In genomic region chr14:75649773-75650172, GRCh38 we compare ENCODE assay signal across 18 cellular contexts. TPM values are rescaled to one million over a fixed set of nuclear protein-coding genes. Genes with fewer than 3 reads are reported as not detected.
DNase-seq lines count a peak whose midpoint lies in the region; ATAC-seq, FAIRE-seq and TF ChIP-seq lines count a peak whose summit lies in the region.
"Had no signal": no experiment of that assay in that cellular context is flagged by ENCODE, and none has a peak within 500 bp of the region (broad histone marks: within the 10 kb centered on the region; RNA-seq: fewer than 3 reads in every experiment).

No MANE protein-coding gene starts in this region.

- H3K36me3 ChIP-seq in liver (ENCODE audit: control insufficient read depth in 4 of 4, insufficient read depth in 3 of 4, low read depth in 1 of 4, low read length in 3 of 4) = peaks cover 1 to 20% (median 12%) of the 10 kb centered on the region in 4 donors
- no peaks in the 10 kb centered on the region for H3K36me3 ChIP-seq in mucosa of descending colon (ENCODE audit: low read depth)

- no peak for TF ChIP-seq CTCF in A549 (IDR thresholded peaks at IDR 0.05)
- TF ChIP-seq CTCF in WTC11 (IDR thresholded peaks at IDR 0.05) = no peak
- TF ChIP-seq CTCF in liver (IDR thresholded peaks at IDR 0.05; ENCODE audit: low read depth, low read length, missing input control) = no peak
- no peak for TF ChIP-seq CTCF in osteocyte (IDR thresholded peaks at IDR 0.05)
- TF ChIP-seq CTCF in mucosa of descending colon (IDR thresholded peaks at IDR 0.05) = no peak

- peaks cover 48% of the 10 kb centered on the region for H3K36me3 Mint-ChIP-seq in WTC11
- H3K36me3 Mint-ChIP-seq in osteocyte (ENCODE audit: unreplicated experiment) = peaks cover 27% of the 10 kb centered on the region

- POLR2A ChIA-PET in A549 (lab: Yijun Ruan, JAX) = interaction anchor here (1.8 kb wide), 1 partner anchor 72 kb away, joined by 7 read pairs; the partner anchor contains the start of gene FLVCR2
- POLR2A ChIA-PET in WTC11 (lab: Charles Lee) = interaction anchor here (0.5 kb wide), 1 partner anchor 11 kb away, joined by 3 read pairs; the partner anchor contains the start of gene TTLL5

- intact Hi-C loops in mucosa of descending colon (cut with DNase I, micrococcal nuclease) = loop anchor here in 1 of 2 donors (5.0 kb wide), 1 partner anchor 72 kb away; the partner anchor contains the start of gene FLVCR2

- H3K4me2 ChIP-seq in A549 = no peak overlapping the region

- H3K4me3 Mint-ChIP-seq in WTC11 (no peak overlapping the region), osteocyte (ENCODE audit: unreplicated experiment) (no peak overlapping the region)
- H3K4me3 Mint-ChIP-seq: CD4-positive, CD25-positive, alpha-beta regulatory T cell had no signal

- no peaks in the 10 kb centered on the region for H3K27me3 Mint-ChIP-seq in WTC11 (ENCODE audit: low read depth)
- no peaks in the 10 kb centered on the region for H3K27me3 Mint-ChIP-seq in osteocyte (ENCODE audit: unreplicated experiment)
- H3K27me3 Mint-ChIP-seq: CD4-positive, CD25-positive, alpha-beta regulatory T cell had no signal

- ATAC-seq in A549 = no peak
- no peak for ATAC-seq in WTC11
- no peak for ATAC-seq in mucosa of descending colon
- no peak for ATAC-seq in GM21717 (IDR thresholded peaks at IDR 0.05; ENCODE audit: unreplicated experiment)

- WGBS in A549 (ENCODE audit: missing lambda C conversion rate) = 71% methylated on average over 1 of the region's 1 CpG
- WGBS in liver = 99% methylated on average over 1 of the region's 1 CpG

- no peaks in the 10 kb centered on the region for H3K9me3 ChIP-seq in A549
- H3K9me3 ChIP-seq in liver (ENCODE audit: control insufficient read depth in 4 of 4, low read length in 3 of 4) = no peaks in the 10 kb centered on the region
- H3K9me3 ChIP-seq in mucosa of descending colon = no peaks in the 10 kb centered on the region

- H3K4me3 ChIP-seq in A549 (no peak overlapping the region), liver (ENCODE audit: low read depth in 1 of 3, low read length in 3 of 3) (no peak overlapping the region), mucosa of descending colon (no peak overlapping the region)

- no peaks in the 10 kb centered on the region for H3K27me3 ChIP-seq in liver (ENCODE audit: control insufficient read depth in 4 of 4, insufficient read depth in 4 of 4, low read length in 3 of 4)

- TF ChIP-seq RAD21 in A549 (conservative IDR thresholded peaks at IDR 0.05 in 1 of 2, IDR thresholded peaks at IDR 0.05 in 1 of 2) (no peak), liver (IDR thresholded peaks at IDR 0.05) (no peak)

- no peak overlapping the region for H3K9ac ChIP-seq in liver (ENCODE audit: low read depth in 1 of 2, low read length in 2 of 2)

- H3K4me1 ChIP-seq in A549 (peaks cover 56% of the 10 kb centered on the region), liver (ENCODE audit: control insufficient read depth in 4 of 4, insufficient read depth in 4 of 4, low read length in 3 of 4) (peaks cover 16 to 65% (median 50%) of the 10 kb centered on the region in 4 donors), mucosa of descending colon (ENCODE audit: low read depth) (no peaks in the 10 kb centered on the region)

- CTCF ChIA-PET in A549 (lab: Yijun Ruan, JAX) (interaction anchor here (0.9 to 13.9 kb wide), 6 partner anchors 9 to 342 kb away, joined by 3 to 546 read pairs (median 4); partner anchors contain the start of gene FLVCR2), WTC11 (lab: Charles Lee) (interaction anchor here (1.1 to 1.4 kb wide), 2 partner anchors 13 to 72 kb away, joined by 3 to 4 read pairs; partner anchors contain the start of gene FLVCR2)

- H3K9me3 Mint-ChIP-seq in WTC11 (no peaks in the 10 kb centered on the region), osteocyte (ENCODE audit: unreplicated experiment) (no peaks in the 10 kb centered on the region)
- H3K9me3 Mint-ChIP-seq: CD4-positive, CD25-positive, alpha-beta regulatory T cell had no signal

- H3K4me1 Mint-ChIP-seq in WTC11 (no peaks in the 10 kb centered on the region), osteocyte (ENCODE audit: unreplicated experiment) (peaks cover 46% of the 10 kb centered on the region)

- DNase-seq in A549 (ENCODE audit: low read depth in 1 of 2, low spot score in 1 of 2) (no peak), WTC11 (ENCODE audit: low spot score) (no peak), osteocyte (ENCODE audit: extremely low spot score, unreplicated experiment) (no peak), NCI-H2196 treated with DMSO at 0.1 percent for 48 hours (lab: John Stamatoyannopoulos, UW; ENCODE audit: unreplicated experiment) (no peak), mucosa of descending colon (no peak)
- no peak for DNase-seq in activated effector memory CD4-positive, alpha-beta T cell treated with anti-CD3 and anti-CD28 coated beads, Interleukin-2, amount 50 U/mL, for 16 hours
- DNase-seq: Calu3; CD4-positive, CD25-positive, alpha-beta regulatory T cell; GOT3; KBM-7; NCI-H1092; NCI-H446 had no signal

- no peak for TF ChIP-seq EP300 in A549 (IDR thresholded peaks at IDR 0.05)

- FAIRE-seq in A549 (lab: Jason Lieb, UNC) = no peak
- FAIRE-seq: A204.1, G401.6, GM12892, GM19239 had no signal

- H3K27ac Mint-ChIP-seq in WTC11 (no peak overlapping the region), osteocyte (ENCODE audit: unreplicated experiment) (peak overlapping the region; percentile 83)

- H3K27ac ChIP-seq in A549 = peak overlapping the region; percentile 73 to 84; a peak in 4 of 6 replicates
- H3K27ac ChIP-seq in liver (ENCODE audit: low read depth in 1 of 2, low read length in 2 of 2) = peak overlapping the region; percentile 79 to 80

- TF ChIP-seq POLR2A in A549 (IDR thresholded peaks at IDR 0.05; ENCODE audit: low read length) = no peak

TF ChIP-seq in A549, 52 proteins besides CTCF, POLR2A, EP300 and RAD21 (continues in another document):
- TF ChIP-seq MAZ (IDR thresholded peaks at IDR 0.05; ENCODE audit: borderline replicate concordance, low read depth, low read length) = no peak
- no peak for TF ChIP-seq MAFK (IDR thresholded peaks at IDR 0.05; ENCODE audit: partially characterized antibody)
- no peak for TF ChIP-seq RARB (CRISPR knock-in tag; IDR thresholded peaks at IDR 0.05)
- no peak for TF ChIP-seq TFCP2L1 (CRISPR knock-in tag; IDR thresholded peaks at IDR 0.05)
- TF ChIP-seq JUNB (IDR thresholded peaks at IDR 0.05) = no peak
- TF ChIP-seq FOSL2 (IDR thresholded peaks at IDR 0.05) = no peak
- TF ChIP-seq FOSL2 (CRISPR knock-in tag; IDR thresholded peaks at IDR 0.05) = no peak
- no peak for TF ChIP-seq HOXA7 (CRISPR knock-in tag; IDR thresholded peaks at IDR 0.05)
- TF ChIP-seq MYC (IDR thresholded peaks at IDR 0.05; ENCODE audit: borderline replicate concordance, low read length) = no peak
- TF ChIP-seq KDM5A (IDR thresholded peaks at IDR 0.05) = no peak
- no peak for TF ChIP-seq CHD2 (IDR thresholded peaks at IDR 0.05; ENCODE audit: low read length, partially characterized antibody)

TF ChIP-seq in WTC11, 78 proteins besides CTCF, POLR2A, EP300 and RAD21 (continues in another document):
- TF ChIP-seq ZNF121 (CRISPR knock-in tag; IDR thresholded peaks at IDR 0.05) = peak; percentile 4; the same call in 1 of the 2 replicates

TF ChIP-seq in liver, 16 proteins besides CTCF, POLR2A, EP300 and RAD21 (continues in another document):
- TF ChIP-seq FOXA2 (IDR thresholded peaks at IDR 0.05) (no peak), SP1 (IDR thresholded peaks at IDR 0.05) (no peak), REST (IDR thresholded peaks at IDR 0.05) (no peak), HNF4G (IDR thresholded peaks at IDR 0.05) (no peak)

RNA-seq across cellular contexts. Expression of gene ERG28, which starts 10.9 kb away (rescaled TPM):
- polyA plus RNA-seq in A549 (2011; rRNA removed) (22.3 and 23.4 TPM in 2 replicates), A549 (2017; fragmentation: RNase III; extraction: RNeasy Plus Mini Kit Qiagen cat#74134 plus additional on column Dnase treatment) (14.0 to 19.1 TPM (median 18.8 TPM) in 3 replicates), liver (10 to 100 TPM; 40.9 to 43.5 TPM)
- 16.1 and 20.7 TPM in 2 replicates for polyA plus RNA-seq in A549 (2012; cell fraction: cytosol; rRNA removed)
- polyA plus RNA-seq in A549 (2012; cell fraction: nucleus; rRNA removed) = 5.2 and 9.2 TPM in 2 replicates
- polyA minus RNA-seq in A549 (2011; rRNA and poly(A)+ RNA removed) = 7.6 and 10.4 TPM in 2 replicates
- total RNA-seq in WTC11 (2021) (27.9 to 29.9 TPM (median 29.4 TPM) in 3 replicates), liver (10 to 100 TPM; 17.1 to 17.6 TPM), osteocyte (19.1 and 19.6 TPM in 2 replicates), mucosa of descending colon (10 to 100 TPM; 13.5 to 23.9 (median 23.7) TPM)

RNA-seq across cellular contexts. Expression of gene TTLL5, which starts 11.3 kb away (rescaled TPM):
- polyA plus RNA-seq in A549 (2011; rRNA removed) = 23.7 and 36.7 TPM in 2 replicates
- polyA plus RNA-seq in A549 (2012; cell fraction: cytosol; rRNA removed) = 8.1 and 10.1 TPM in 2 replicates
- 10.1 and 15.5 TPM in 2 replicates for polyA plus RNA-seq in A549 (2012; cell fraction: nucleus; rRNA removed)
- 18.4 to 19.7 TPM (median 18.8 TPM) in 3 replicates for polyA plus RNA-seq in A549 (2017; fragmentation: RNase III; extraction: RNeasy Plus Mini Kit Qiagen cat#74134 plus additional on column Dnase treatment)
- 37.3 and 38.7 TPM in 2 replicates for polyA minus RNA-seq in A549 (2011; rRNA and poly(A)+ RNA removed)
- total RNA-seq in WTC11 (2021) = 39.6 to 42.6 TPM (median 40.8 TPM) in 3 replicates
- 10 to 100 TPM; 14.0 to 14.2 TPM for total RNA-seq in liver
- 1 to 10 TPM; 4.3 to 5.7 TPM for polyA plus RNA-seq in liver
- total RNA-seq in osteocyte = 36.3 and 37.3 TPM in 2 replicates
- total RNA-seq in mucosa of descending colon = 10 to 100 TPM; 30.8 to 51.0 (median 32.8) TPM
